Comparison of ENCODE assay signal across 33 cellular contexts in genomic region chr14:91827746-91828145, GRCh38. TPM values are rescaled to one million over a fixed set of nuclear protein-coding genes. Genes with fewer than 3 reads are reported as not detected.
"Had no signal": no experiment of that assay in that cellular context is flagged by ENCODE, and none has a peak within 500 bp of the region (broad histone marks: within the 10 kb centered on the region; RNA-seq: fewer than 3 reads in every experiment).

No MANE protein-coding gene starts in this region.

- H3K27me3 Mint-ChIP-seq: activated CD4-positive, alpha-beta T cell treated with anti-CD3 and anti-CD28 coated beads for 36 hours; activated CD4-positive, alpha-beta T cell treated with anti-CD3 and anti-CD28 coated beads, Interleukin-2, amount 10 ng/mL, durations not matched to agents 7 days and 5 days; activated naive CD4-positive, alpha-beta T cell treated with anti-CD3 and anti-CD28 coated beads, Interleukin-2, amount 10 ng/mL, durations not matched to agents 7 days and 5 days had no signal

- H3K36me3 ChIP-seq: adrenal gland, breast epithelium, MG63, SJCRH30 had no signal

- DNase-seq: activated CD4-positive, alpha-beta T cell treated with anti-CD3 and anti-CD28 coated beads for 36 hours; activated CD4-positive, alpha-beta T cell treated with anti-CD3 and anti-CD28 coated beads, Interleukin-2, amount 10 ng/mL, durations not matched to agents 7 days and 5 days; activated CD4-positive, alpha-beta T cell treated with anti-CD3 and anti-CD28 coated beads, Interleukin-2, amount 50 U/mL, for 48 hours; activated CD8-positive, alpha-beta T cell treated with anti-CD3 and anti-CD28 coated beads, Interleukin-2, amount 10 ng/mL, durations not matched to agents 7 days and 5 days; activated effector memory CD4-positive, alpha-beta T cell treated with Interleukin-2 at 50 U/mL for 16 hours; activated naive CD4-positive, alpha-beta T cell treated with anti-CD3 and anti-CD28 coated beads, Interleukin-2, amount 10 ng/mL, durations not matched to agents 7 days and 5 days; activated naive CD8-positive, alpha-beta T cell treated with anti-CD3 and anti-CD28 coated beads, Interleukin-2, amount 10 ng/mL, durations not matched to agents 7 days and 5 days; activated T-cell treated with anti-CD3 and anti-CD28 coated beads, Interleukin-2, amount 50 U/mL, for 4 hours; adrenal gland; body of pancreas; Kasumi-1; KG1; MG63; NCI-H1048; NCI-H1105 treated with DMSO at 0.1 percent for 48 hours; NCI-H1436; NCI-H1694; NCI-H1930; NCI-H2081 treated with DMSO at 0.1 percent for 48 hours; NCI-H345; NCI-H510A; NCI-H69; SHP77; SJCRH30 had no signal

- ATAC-seq: activated CD4-positive, alpha-beta T cell treated with anti-CD3 and anti-CD28 coated beads for 36 hours; activated CD4-positive, CD25-positive, alpha-beta regulatory T cell treated with anti-CD3 and anti-CD28 coated beads, Interleukin-2, amount 50 U/mL, for 24 hours; activated CD8-positive, alpha-beta T cell treated with anti-CD3 and anti-CD28 coated beads, Interleukin-2, amount 10 ng/mL, durations not matched to agents 7 days and 5 days; activated T-cell treated with anti-CD3 and anti-CD28 coated beads, Interleukin-2, amount 50 U/mL, for 4 hours; body of pancreas; Panc1; WTC11 had no signal

- H3K4me1 ChIP-seq: adrenal gland, breast epithelium had no signal

- H3K4me3 ChIP-seq: adrenal gland, body of pancreas, breast epithelium, MG63, SJCRH30, SK-N-MC had no signal

- FAIRE-seq: astrocyte, TTC549 had no signal

- H3K9me3 ChIP-seq: body of pancreas, MG63, SJCRH30 had no signal

- H3K27me3 ChIP-seq: adrenal gland, body of pancreas, breast epithelium, SJCRH30 had no signal

- H3K27ac Mint-ChIP-seq: activated CD4-positive, alpha-beta T cell treated with anti-CD3 and anti-CD28 coated beads for 36 hours; activated CD4-positive, alpha-beta T cell treated with anti-CD3 and anti-CD28 coated beads, Interleukin-2, amount 10 ng/mL, durations not matched to agents 7 days and 5 days; activated CD8-positive, alpha-beta T cell treated with anti-CD3 and anti-CD28 coated beads, Interleukin-2, amount 10 ng/mL, durations not matched to agents 7 days and 5 days; activated naive CD4-positive, alpha-beta T cell treated with anti-CD3 and anti-CD28 coated beads, Interleukin-2, amount 10 ng/mL, durations not matched to agents 7 days and 5 days; activated naive CD8-positive, alpha-beta T cell treated with anti-CD3 and anti-CD28 coated beads, Interleukin-2, amount 10 ng/mL, durations not matched to agents 7 days and 5 days; T-helper 2 cell treated with Interferon-gamma antibody and Interleukin-4, amounts not matched to agents 5 μg/mL and 100 μg/mL, for 36 hours; WTC11 had no signal

- H3K9me3 Mint-ChIP-seq: activated naive CD4-positive, alpha-beta T cell treated with anti-CD3 and anti-CD28 coated beads, Interleukin-2, amount 10 ng/mL, durations not matched to agents 7 days and 5 days; T-helper 2 cell treated with Interferon-gamma antibody and Interleukin-4, amounts not matched to agents 5 μg/mL and 100 μg/mL, for 36 hours had no signal

- H3K4me3 Mint-ChIP-seq: activated CD4-positive, alpha-beta T cell treated with anti-CD3 and anti-CD28 coated beads for 36 hours; activated CD4-positive, alpha-beta T cell treated with anti-CD3 and anti-CD28 coated beads, Interleukin-2, amount 10 ng/mL, durations not matched to agents 7 days and 5 days; activated CD8-positive, alpha-beta T cell treated with anti-CD3 and anti-CD28 coated beads, Interleukin-2, amount 10 ng/mL, durations not matched to agents 7 days and 5 days; activated naive CD4-positive, alpha-beta T cell treated with anti-CD3 and anti-CD28 coated beads, Interleukin-2, amount 10 ng/mL, durations not matched to agents 7 days and 5 days; activated naive CD8-positive, alpha-beta T cell treated with anti-CD3 and anti-CD28 coated beads, Interleukin-2, amount 10 ng/mL, durations not matched to agents 7 days and 5 days; activated T-cell treated with anti-CD3 and anti-CD28 coated beads, Interleukin-2, amount 50 U/mL, for 4 hours; T-helper 2 cell treated with Interferon-gamma antibody and Interleukin-4, amounts not matched to agents 5 μg/mL and 100 μg/mL, for 36 hours; WTC11 had no signal

- H3K27ac ChIP-seq: adrenal gland, SJCRH30, SK-N-MC had no signal

RNA-seq across cellular contexts. Expression of gene TC2N, which starts 39.6 kb away (rescaled TPM):
- total RNA-seq: RPMI7951 had no signal
